13 cellular contexts compared by ENCODE assay signal in genomic region chr6:57209030-57209429, GRCh38.
"Had no signal": no experiment of that assay in that cellular context is flagged by ENCODE, and none has a peak within 500 bp of the region (broad histone marks: within the 10 kb centered on the region; RNA-seq: fewer than 3 reads in every experiment).

No MANE protein-coding gene starts in this region.

- H3K27me3 ChIP-seq: adrenal gland, foreskin keratinocyte, tibial artery had no signal

- ATAC-seq: effector memory CD8-positive, alpha-beta T cell; foreskin keratinocyte; left lobe of liver had no signal

- FAIRE-seq: kidney had no signal

- H3K4me3 ChIP-seq: adrenal gland, lung, tibial artery had no signal

- H3K27ac ChIP-seq: adrenal gland, epithelial cell of prostate, foreskin keratinocyte, WERI-Rb-1 had no signal

- H3K4me1 ChIP-seq: adrenal gland had no signal

- DNase-seq: activated CD4-positive, alpha-beta T cell treated with anti-CD3 and anti-CD28 coated beads, Interleukin-2, amount 50 U/mL, for 4 hours; activated gamma-delta T cell; adrenal gland; effector memory CD8-positive, alpha-beta T cell; foreskin keratinocyte; kidney; stimulated activated CD4-positive, alpha-beta T cell treated with anti-CD3 and anti-CD28 coated beads, Interleukin-2, amount 100 ng/mL, for 24 hours; stimulated activated naive CD4-positive, alpha-beta T cell treated with Interleukin-2 at 50 U/mL for 16 hours; tibial artery; WERI-Rb-1 had no signal

- H3K9me3 ChIP-seq: adrenal gland, tibial artery had no signal

- H3K36me3 ChIP-seq: adrenal gland, tibial artery, WERI-Rb-1 had no signal
